In the genomic region with DNA sequence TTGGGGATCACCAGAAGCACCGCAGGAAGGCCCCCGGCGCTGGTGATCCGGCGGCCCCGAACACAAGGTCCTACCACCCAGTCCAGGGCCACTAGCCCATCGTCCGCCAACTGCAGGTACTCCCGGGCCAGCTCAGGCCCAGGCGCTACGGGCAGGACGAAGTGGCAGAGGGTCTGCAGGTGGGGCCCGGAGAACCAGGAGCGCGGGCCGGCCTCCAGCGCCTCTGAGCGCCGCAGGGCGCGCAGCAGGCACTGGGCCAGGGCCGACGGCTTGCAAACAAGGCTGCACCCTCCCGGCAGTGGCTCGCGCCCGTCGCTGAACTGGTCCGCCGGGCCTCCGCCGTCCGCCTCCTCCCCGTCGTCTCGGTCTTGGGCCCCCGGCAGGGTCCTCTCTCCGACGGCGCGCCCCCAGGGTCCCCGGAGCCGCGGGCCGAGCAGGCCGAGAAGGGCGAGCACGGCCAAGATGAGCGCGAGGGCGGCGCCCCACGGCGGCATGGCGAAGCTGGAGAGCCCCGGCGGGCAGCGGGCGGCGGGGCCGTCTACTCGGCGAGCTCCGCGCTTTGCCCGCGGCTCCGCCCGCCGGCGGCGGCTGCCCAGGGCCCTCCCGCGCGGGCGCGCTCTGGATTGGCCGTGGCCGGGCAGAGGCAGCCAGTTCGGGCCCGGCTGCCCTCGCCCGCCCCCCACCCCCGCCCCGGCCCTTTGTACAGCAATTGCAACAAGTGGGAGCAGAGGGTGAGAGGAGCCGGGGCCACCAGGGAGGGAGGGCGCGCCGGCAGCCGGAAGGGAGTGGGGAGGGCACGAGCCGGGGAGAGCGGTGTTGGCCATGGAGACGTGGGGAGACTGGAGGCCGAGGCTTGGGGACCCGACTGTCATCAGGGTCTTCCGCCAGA, we compare ENCODE assay signal across 8 cellular contexts. TPM values are rescaled to one million over a fixed set of nuclear protein-coding genes. Genes with fewer than 3 reads are reported as not detected.
A peak's percentile ranks its signal among the peaks of the same experiment; 100 is the strongest.
DNase-seq lines count a peak whose midpoint lies in the region; ATAC-seq and TF ChIP-seq lines count a peak whose summit lies in the region.

A gene with protein sequence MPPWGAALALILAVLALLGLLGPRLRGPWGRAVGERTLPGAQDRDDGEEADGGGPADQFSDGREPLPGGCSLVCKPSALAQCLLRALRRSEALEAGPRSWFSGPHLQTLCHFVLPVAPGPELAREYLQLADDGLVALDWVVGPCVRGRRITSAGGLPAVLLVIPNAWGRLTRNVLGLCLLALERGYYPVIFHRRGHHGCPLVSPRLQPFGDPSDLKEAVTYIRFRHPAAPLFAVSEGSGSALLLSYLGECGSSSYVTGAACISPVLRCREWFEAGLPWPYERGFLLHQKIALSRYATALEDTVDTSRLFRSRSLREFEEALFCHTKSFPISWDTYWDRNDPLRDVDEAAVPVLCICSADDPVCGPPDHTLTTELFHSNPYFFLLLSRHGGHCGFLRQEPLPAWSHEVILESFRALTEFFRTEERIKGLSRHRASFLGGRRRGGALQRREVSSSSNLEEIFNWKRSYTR (minus strand): TSS at position 565 of the 889 bp plus-strand sequence. CDS start 71 bp downstream, at position 494.

- H3K9me3 ChIP-seq in stomach: no peaks in the 10 kb centered on the region

- H3K4me1 ChIP-seq in stomach: peaks cover 27 to 73% (median 66%) of the 10 kb centered on the region in 4 donors

- H3K27me3 Mint-ChIP-seq in activated CD8-positive, alpha-beta T cell treated with anti-CD3 and anti-CD28 coated beads, Interleukin-2, amount 10 ng/mL, durations not matched to agents 7 days and 5 days (ENCODE audit: low read depth): no peaks in the 10 kb centered on the region
- peaks cover 14% of the 10 kb centered on the region for H3K27me3 Mint-ChIP-seq in endothelial cell (ENCODE audit: unreplicated experiment)

- H3K27ac Mint-ChIP-seq in activated CD8-positive, alpha-beta T cell treated with anti-CD3 and anti-CD28 coated beads, Interleukin-2, amount 10 ng/mL, durations not matched to agents 7 days and 5 days: peak within 1 kb of the TSS; percentile 98
- H3K27ac Mint-ChIP-seq in endothelial cell (ENCODE audit: unreplicated experiment): no peak within 1 kb of the TSS

- CTCF ChIA-PET in activated CD8-positive, alpha-beta T cell treated with anti-CD3 and anti-CD28 coated beads, Interleukin-2, amount 10 ng/mL, durations not matched to agents 7 days and 5 days (lab: Charles Lee): interaction anchor here (0.8 to 10.9 kb wide), 13 partner anchors 14 to 443 kb away, joined by 3 to 99 read pairs (median 4); partner anchors contain the start of gene ANKRD13B

- POLR2A ChIA-PET in activated CD8-positive, alpha-beta T cell treated with anti-CD3 and anti-CD28 coated beads, Interleukin-2, amount 10 ng/mL, durations not matched to agents 7 days and 5 days (lab: Charles Lee): interaction anchor here (1.0 to 4.7 kb wide), 4 partner anchors 11 to 50 kb away, joined by 3 to 26 read pairs (median 6); no protein-coding TSS in a partner anchor

- H3K9me3 Mint-ChIP-seq in activated CD8-positive, alpha-beta T cell treated with anti-CD3 and anti-CD28 coated beads, Interleukin-2, amount 10 ng/mL, durations not matched to agents 7 days and 5 days (ENCODE audit: insufficient read depth): no peaks in the 10 kb centered on the region
- no peaks in the 10 kb centered on the region for H3K9me3 Mint-ChIP-seq in endothelial cell (ENCODE audit: unreplicated experiment)

- TF ChIP-seq POLR2A in stomach (IDR thresholded peaks at IDR 0.05): peak in 1 of 4 donors; percentile 34

- peaks cover 45% of the 10 kb centered on the region for H3K4me1 Mint-ChIP-seq in activated CD8-positive, alpha-beta T cell treated with anti-CD3 and anti-CD28 coated beads, Interleukin-2, amount 10 ng/mL, durations not matched to agents 7 days and 5 days (ENCODE audit: low read depth)
- peaks cover 17% of the 10 kb centered on the region for H3K4me1 Mint-ChIP-seq in endothelial cell (ENCODE audit: unreplicated experiment)

- H3K4me3 Mint-ChIP-seq in activated CD8-positive, alpha-beta T cell treated with anti-CD3 and anti-CD28 coated beads, Interleukin-2, amount 10 ng/mL, durations not matched to agents 7 days and 5 days: peak within 1 kb of the TSS; percentile 96
- peak within 1 kb of the TSS; percentile 69 for H3K4me3 Mint-ChIP-seq in endothelial cell (ENCODE audit: unreplicated experiment)

- TF ChIP-seq CTCF in endothelial cell (IDR thresholded peaks at IDR 0.05; ENCODE audit: unreplicated experiment) (no peak), stomach (IDR thresholded peaks at IDR 0.05) (no peak)

- H3K4me3 ChIP-seq in stomach: peak within 1 kb of the TSS; percentile 47 to 89 (median 60)

- TF ChIP-seq EP300 in stomach (IDR thresholded peaks at IDR 0.05): no peak

- 0 to 2% (median 1%) methylated on average over 15 to 97 of the region's 97 CpGs for WGBS in stomach, 5 donors

- ATAC-seq in HG02798 (IDR thresholded peaks at IDR 0.05; ENCODE audit: poor library complexity, unreplicated experiment): peak; percentile 29
- peak; percentile 43 for ATAC-seq in activated CD8-positive, alpha-beta T cell treated with anti-CD3 and anti-CD28 coated beads, Interleukin-2, amount 10 ng/mL, durations not matched to agents 7 days and 5 days

- H3K27me3 ChIP-seq in stomach: no peaks in the 10 kb centered on the region

- intact Hi-C loops in stomach (cut with DNase I; ENCODE audit: low total_unique reads): no loop called here

- H3K36me3 Mint-ChIP-seq in activated CD8-positive, alpha-beta T cell treated with anti-CD3 and anti-CD28 coated beads, Interleukin-2, amount 10 ng/mL, durations not matched to agents 7 days and 5 days (ENCODE audit: low read depth): peaks cover 39% of the 10 kb centered on the region
- peaks cover 11% of the 10 kb centered on the region for H3K36me3 Mint-ChIP-seq in endothelial cell (ENCODE audit: low read depth, unreplicated experiment)

- H3K27ac ChIP-seq in stomach: peak within 1 kb of the TSS; percentile 87 to 94 (median 91)

- peak; percentile 57 for DNase-seq in ELF-1 (ENCODE audit: low read depth, low spot score)
- DNase-seq in NCI-H69 (lab: John Stamatoyannopoulos, UW): peak; percentile 85
- DNase-seq in activated CD8-positive, alpha-beta T cell treated with anti-CD3 and anti-CD28 coated beads, Interleukin-2, amount 10 ng/mL, durations not matched to agents 7 days and 5 days: peak; percentile 72
- DNase-seq in endothelial cell (ENCODE audit: low spot score): peak; percentile 53
- peak; percentile 92 for DNase-seq in mesenteric fat pad (ENCODE audit: low spot score)
- peak; percentile 79 for DNase-seq in stomach
- DNase-seq in NCI-H1048 (lab: John Stamatoyannopoulos, UW): no peak

- H3K36me3 ChIP-seq in stomach: peaks cover 0 to 14% (median 13%) of the 10 kb centered on the region in 4 donors

RNA-seq across cellular contexts. Expression of the gene that starts here (rescaled TPM):
- total RNA-seq in activated CD8-positive, alpha-beta T cell treated with anti-CD3 and anti-CD28 coated beads, Interleukin-2, amount 10 ng/mL, durations not matched to agents 7 days and 5 days: 10 to 100 TPM; 21.1 to 21.7 TPM
- 1.7 TPM for total RNA-seq in endothelial cell (ENCODE audit: unreplicated experiment)
- total RNA-seq in mesenteric fat pad: 38.3 TPM
- total RNA-seq in stomach: 10 to 100 TPM in 2 of 5 donors, 1 to 10 TPM in 2, under 1 TPM in 1; 0.58 to 17.4 (median 9.9) TPM
- polyA plus RNA-seq in stomach: 1 to 10 TPM; 3.1 to 5.0 (median 3.7) TPM
